Comparison of ENCODE assay signal across 10 cellular contexts in the genomic region with DNA sequence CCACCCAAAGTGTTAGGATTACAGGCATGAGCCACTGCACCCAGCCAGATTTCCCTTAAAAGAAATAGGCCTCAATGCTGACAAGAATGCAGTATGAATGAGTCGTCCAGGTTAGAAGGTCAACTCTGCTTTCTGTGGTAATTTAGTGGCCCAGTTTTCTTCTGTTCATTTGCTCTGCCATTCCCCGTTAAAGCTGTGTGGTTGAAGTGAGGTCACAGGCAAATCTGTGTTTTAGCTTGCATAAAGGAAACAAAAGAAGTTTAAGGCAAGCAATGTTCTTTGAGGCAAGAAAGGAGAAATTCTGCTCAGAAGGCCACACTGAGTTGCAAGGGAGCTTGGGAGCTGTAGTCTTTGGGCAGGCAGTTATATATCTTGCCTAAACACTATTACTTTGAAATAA.
A peak's percentile ranks its signal among the peaks of the same experiment; 100 is the strongest.
DNase-seq lines count a peak whose midpoint lies in the region; ATAC-seq and TF ChIP-seq lines count a peak whose summit lies in the region.
"Had no signal": no experiment of that assay in that cellular context is flagged by ENCODE, and none has a peak within 500 bp of the region (broad histone marks: within the 10 kb centered on the region; RNA-seq: fewer than 3 reads in every experiment).

No MANE protein-coding gene starts in this region.

- H3K36me3 Mint-ChIP-seq in activated naive CD4-positive, alpha-beta T cell treated with anti-CD3 and anti-CD28 coated beads, Interleukin-2, amount 50 U/mL, for 72 hours: no peaks in the 10 kb centered on the region
- H3K36me3 Mint-ChIP-seq: IgD-negative memory B cell, naive B cell had no signal

- no peak overlapping the region for H3K27ac Mint-ChIP-seq in activated naive CD4-positive, alpha-beta T cell treated with anti-CD3 and anti-CD28 coated beads, Interleukin-2, amount 50 U/mL, for 72 hours
- H3K27ac Mint-ChIP-seq: IgD-negative memory B cell, naive B cell had no signal

- intact Hi-C loops in head of caudate nucleus (cut with DNase I): loop anchor here (5.0 kb wide), 1 partner anchor 41 kb away; no protein-coding TSS in a partner anchor

- no peak overlapping the region for H3K4me3 ChIP-seq in epithelial cell of esophagus (ENCODE audit: low read length)

- ATAC-seq in activated naive CD4-positive, alpha-beta T cell treated with anti-CD3 and anti-CD28 coated beads, Interleukin-2, amount 50 U/mL, for 72 hours: peak; percentile 38 to 59
- ATAC-seq in HG03196 (IDR thresholded peaks at IDR 0.05; ENCODE audit: unreplicated experiment): peak; percentile 41
- ATAC-seq in GM21381 (IDR thresholded peaks at IDR 0.05; ENCODE audit: unreplicated experiment): no peak

- peaks cover 0 to 4% of the 10 kb centered on the region in 2 donors for H3K9me3 Mint-ChIP-seq in activated naive CD4-positive, alpha-beta T cell treated with anti-CD3 and anti-CD28 coated beads, Interleukin-2, amount 50 U/mL, for 72 hours

- TF ChIP-seq CTCF in epithelial cell of esophagus (IDR thresholded peaks at IDR 0.05; ENCODE audit: insufficient read depth, low read depth, low read length, missing control alignments): no peak

- DNase-seq in activated naive CD4-positive, alpha-beta T cell treated with anti-CD3 and anti-CD28 coated beads, Interleukin-2, amount 50 U/mL, for 72 hours (ENCODE audit: low spot score in 2 of 2): no peak
- DNase-seq in activated naive CD4-positive, alpha-beta T cell treated with anti-CD3 and anti-CD28 coated beads, Interleukin-2, amount 50 U/mL, for 16 hours: no peak
- DNase-seq in epithelial cell of esophagus (ENCODE audit: low read depth): peak; percentile 8
- DNase-seq in activated CD4-positive, CD25-positive, alpha-beta regulatory T cell treated with anti-CD3 and anti-CD28 coated beads, Interleukin-2, amount 50 U/mL, for 72 hours: no peak
- DNase-seq in head of caudate nucleus: no peak
- DNase-seq in NCI-H510A (lab: John Stamatoyannopoulos, UW): no peak
- DNase-seq: naive B cell had no signal
